ENCODE assay signal across 8 cellular contexts in the genomic region with DNA sequence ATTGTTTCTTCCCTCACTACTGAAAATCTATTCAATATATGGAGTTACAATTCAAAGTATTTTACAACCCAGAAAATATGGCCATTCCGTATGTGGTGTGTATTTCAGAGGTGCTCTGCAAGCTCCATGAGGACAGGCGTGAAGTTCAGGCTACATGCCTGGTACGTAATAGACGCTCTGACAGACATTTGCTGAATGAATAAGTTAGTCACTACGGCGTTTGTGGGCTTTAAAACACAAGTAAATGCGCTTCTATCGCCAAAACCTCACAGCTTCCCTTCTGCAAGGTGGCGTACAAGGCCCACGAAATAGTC. TPM values are rescaled to one million over a fixed set of nuclear protein-coding genes. Genes with fewer than 3 reads are reported as not detected.
DNase-seq lines count a peak whose midpoint lies in the region; ATAC-seq, FAIRE-seq and TF ChIP-seq lines count a peak whose summit lies in the region.

No MANE protein-coding gene starts in this region.

- peaks cover 39% of the 10 kb centered on the region for H4K20me1 ChIP-seq in PC-3 (ENCODE audit: low read length)
- H4K20me1 ChIP-seq in endothelial cell of umbilical vein (replicated peaks; ENCODE audit: control insufficient read depth, extremely low read depth, insufficient read depth, low read length) = peaks cover 9% of the 10 kb centered on the region

- CTCF ChIA-PET in CD4-positive, alpha-beta memory T cell (lab: Charles Lee; ENCODE audit: partially characterized antibody) = interaction anchor here (0.6 to 10.0 kb wide), 32 partner anchors 9 to 523 kb away, joined by 3 to 49 read pairs (median 4); a partner anchor contains a TSS
- CTCF ChIA-PET in PC-3 (lab: Charles Lee) (interaction anchor here (0.6 to 2.2 kb wide), 6 partner anchors 114 to 464 kb away, joined by 3 to 26 read pairs (median 4); a partner anchor contains a TSS), endothelial cell of umbilical vein (lab: Charles Lee) (interaction anchor here (0.7 to 5.8 kb wide), 20 partner anchors 9 to 630 kb away, joined by 3 to 70 read pairs (median 6); a partner anchor contains a TSS)

- H3K9me3 ChIP-seq in CD4-positive, alpha-beta memory T cell (ENCODE audit: control insufficient read depth in 1 of 2, low read length in 2 of 2) = no peaks in the 10 kb centered on the region
- H3K9me3 ChIP-seq in PC-3 (ENCODE audit: low read length) (no peaks in the 10 kb centered on the region), endothelial cell of umbilical vein (replicated peaks; ENCODE audit: control insufficient read depth, insufficient read depth, low read length) (no peaks in the 10 kb centered on the region)

- no peaks in the 10 kb centered on the region for H3K27me3 Mint-ChIP-seq in CD4-positive, alpha-beta memory T cell
- H3K27me3 Mint-ChIP-seq in osteocyte (ENCODE audit: unreplicated experiment) = no peaks in the 10 kb centered on the region

- H3K9ac ChIP-seq in PC-3 (ENCODE audit: low read length) (peak overlapping the region; percentile 66), endothelial cell of umbilical vein (replicated peaks; ENCODE audit: extremely low read depth, insufficient read depth, low read length) (peak overlapping the region; percentile 14)

- dilution Hi-C loops in endothelial cell of umbilical vein (cut with MboI; ENCODE audit: extremely low pct_ligation_motif_present, low sequenced_read_pairs) = no loop called here

- TF ChIP-seq POLR2A in endothelial cell of umbilical vein (IDR thresholded peaks at IDR 0.05; ENCODE audit: low read depth, low read length) = no peak

- no peak for FAIRE-seq in endothelial cell of umbilical vein (lab: Jason Lieb, UNC)

- H2AFZ ChIP-seq in PC-3 (ENCODE audit: low read length) (peak overlapping the region; percentile 71), endothelial cell of umbilical vein (ENCODE audit: low read depth, low read length) (peak overlapping the region; percentile 0)

- POLR2A ChIA-PET in CD4-positive, alpha-beta memory T cell (lab: Charles Lee; ENCODE audit: partially characterized antibody) = interaction anchor here (0.8 to 8.9 kb wide), 24 partner anchors 8 to 502 kb away, joined by 3 to 140 read pairs (median 21); a partner anchor contains a TSS
- POLR2A ChIA-PET in PC-3 (lab: Charles Lee; ENCODE audit: unreplicated experiment) (interaction anchor here (0.6 kb wide), 2 partner anchors 119 to 130 kb away, joined by 3 to 4 read pairs; a partner anchor contains a TSS), endothelial cell of umbilical vein (lab: Charles Lee) (interaction anchor here (1.1 to 1.5 kb wide), 2 partner anchors 126 to 416 kb away, joined by 4 to 5 read pairs; no protein-coding TSS in a partner anchor)

- peak overlapping the region; percentile 94 for H3K27ac ChIP-seq in CD4-positive, alpha-beta memory T cell (ENCODE audit: low read depth, low read length)
- H3K27ac ChIP-seq in PC-3 (ENCODE audit: low read length) = peak overlapping the region; percentile 78
- H3K27ac ChIP-seq in endothelial cell of umbilical vein (ENCODE audit: insufficient read depth, low read depth, low read length) = peak overlapping the region; percentile 2

- H3K36me3 Mint-ChIP-seq in CD4-positive, alpha-beta memory T cell = peaks cover 12 to 37% of the 10 kb centered on the region in 2 donors
- H3K36me3 Mint-ChIP-seq in osteocyte (ENCODE audit: unreplicated experiment) = peaks cover 25% of the 10 kb centered on the region

- no peaks in the 10 kb centered on the region for H3K27me3 ChIP-seq in CD4-positive, alpha-beta memory T cell (ENCODE audit: insufficient read depth, low read length)
- H3K27me3 ChIP-seq in PC-3 (ENCODE audit: low read length) = no peaks in the 10 kb centered on the region
- no peaks in the 10 kb centered on the region for H3K27me3 ChIP-seq in endothelial cell of umbilical vein (ENCODE audit: control insufficient read depth in 2 of 2, insufficient read depth in 2 of 2, low read length in 2 of 2)

- TF ChIP-seq CTCF in PC-3 (conservative IDR thresholded peaks at IDR 0.05; ENCODE audit: low read depth, low read length) (no peak), endothelial cell of umbilical vein (IDR thresholded peaks at IDR 0.05; ENCODE audit: extremely low read depth in 1 of 2, insufficient read depth in 1 of 2, low read depth in 1 of 2, low read length in 2 of 2) (no peak), osteocyte (IDR thresholded peaks at IDR 0.05) (no peak)

- no peak for ATAC-seq in PC-3
- no peak for ATAC-seq in GM19395 (IDR thresholded peaks at IDR 0.05; ENCODE audit: unreplicated experiment)
- no peak for ATAC-seq in HG03108 (IDR thresholded peaks at IDR 0.05; ENCODE audit: unreplicated experiment)
- ATAC-seq in GM21528 (IDR thresholded peaks at IDR 0.05; ENCODE audit: low FRiP score, unreplicated experiment) = no peak

- TSS peak; percentile 31 for BruUV-seq in PC-3 (replicated peaks; lab: Mats Ljungman, UMichigan)
- no TSS peak for BruUV-seq in endothelial cell of umbilical vein (replicated peaks; lab: Mats Ljungman, UMichigan)

- no peaks in the 10 kb centered on the region for H3K9me1 ChIP-seq in endothelial cell of umbilical vein (replicated peaks; ENCODE audit: control insufficient read depth, extremely low read depth, insufficient read depth, low read length)

- peaks cover 41% of the 10 kb centered on the region for H3K4me1 ChIP-seq in CD4-positive, alpha-beta memory T cell (ENCODE audit: insufficient read depth, low read length)
- H3K4me1 ChIP-seq in PC-3 (ENCODE audit: insufficient read depth, low read length) = peaks cover 33% of the 10 kb centered on the region
- peaks cover 26% of the 10 kb centered on the region for H3K4me1 ChIP-seq in endothelial cell of umbilical vein (ENCODE audit: control insufficient read depth, extremely low read depth, insufficient read depth, low read length)

- H3K9me2 ChIP-seq in PC-3 (replicated peaks; ENCODE audit: low read length) = no peaks in the 10 kb centered on the region

- H3K4me1 Mint-ChIP-seq in CD4-positive, alpha-beta memory T cell = peaks cover 32 to 44% (median 38%) of the 10 kb centered on the region in 4 donors
- H3K4me1 Mint-ChIP-seq in osteocyte (ENCODE audit: unreplicated experiment) = peaks cover 20% of the 10 kb centered on the region

- no peak for DNase-seq in CD4-positive, alpha-beta memory T cell
- DNase-seq in PC-3 (no peak), endothelial cell of umbilical vein (ENCODE audit: low read depth, low spot score) (no peak), osteocyte (ENCODE audit: extremely low spot score, unreplicated experiment) (no peak), NOMO-1 treated with DMSO at 0.1 percent for 48 hours (lab: John Stamatoyannopoulos, UW; ENCODE audit: unreplicated experiment) (no peak)

- H3K4me3 ChIP-seq in CD4-positive, alpha-beta memory T cell (ENCODE audit: low read length in 2 of 2) = peak overlapping the region; percentile 76 to 91
- peak overlapping the region; percentile 96 for H3K4me3 ChIP-seq in PC-3 (ENCODE audit: low read length)
- peak overlapping the region in 2 of 3 experiments; percentile 10 to 96 for H3K4me3 ChIP-seq in endothelial cell of umbilical vein (replicated peaks in 1 of 3; ENCODE audit: insufficient read depth in 1 of 3, low read depth in 1 of 3, low read length in 3 of 3)

- H3K4me3 Mint-ChIP-seq in CD4-positive, alpha-beta memory T cell = peak overlapping the region; percentile 93 to 99 (median 96)
- H3K4me3 Mint-ChIP-seq in osteocyte (ENCODE audit: unreplicated experiment) = peak overlapping the region; percentile 87

- H3K4me2 ChIP-seq in PC-3 (ENCODE audit: low read length) (peak overlapping the region; percentile 77), endothelial cell of umbilical vein (ENCODE audit: insufficient read depth, low read length) (peak overlapping the region; percentile 33)

- peak overlapping the region; percentile 95 to 100 (median 99) for H3K27ac Mint-ChIP-seq in CD4-positive, alpha-beta memory T cell
- H3K27ac Mint-ChIP-seq in osteocyte (ENCODE audit: unreplicated experiment) = peak overlapping the region; percentile 93

- H3K79me2 ChIP-seq in PC-3 (ENCODE audit: low read length) (peaks cover 43% of the 10 kb centered on the region), endothelial cell of umbilical vein (ENCODE audit: control insufficient read depth, insufficient read depth, low read length) (peaks cover 42% of the 10 kb centered on the region)

- H3F3A ChIP-seq in PC-3 (ENCODE audit: low read length, unreplicated experiment) = no peaks in the 10 kb centered on the region

- peaks cover 8% of the 10 kb centered on the region for H3K36me3 ChIP-seq in CD4-positive, alpha-beta memory T cell (ENCODE audit: insufficient read depth, low read length)
- H3K36me3 ChIP-seq in PC-3 (ENCODE audit: low read depth, low read length) (peaks cover 20% of the 10 kb centered on the region), endothelial cell of umbilical vein (ENCODE audit: control insufficient read depth in 2 of 2, extremely low read depth in 1 of 2, insufficient read depth in 2 of 2, low read length in 2 of 2) (peaks cover 6 to 8% of the 10 kb centered on the region in 2 experiments)

- H3K9me3 Mint-ChIP-seq in CD4-positive, alpha-beta memory T cell = peaks cover 0 to 2% (median 0%) of the 10 kb centered on the region in 8 donors
- H3K9me3 Mint-ChIP-seq in osteocyte (ENCODE audit: unreplicated experiment) = no peaks in the 10 kb centered on the region

- intact Hi-C loops in CD4-positive, alpha-beta memory T cell (cut with micrococcal nuclease) = loop anchor here (1.0 to 10.0 kb wide), 13 partner anchors 9 to 819 kb away; a partner anchor contains a TSS
- intact Hi-C loops in PC-3 (cut with micrococcal nuclease) = loop anchor here (1.0 to 10.0 kb wide), 12 partner anchors 43 to 523 kb away; a partner anchor contains a TSS
- intact Hi-C loops in endothelial cell of umbilical vein (cut with micrococcal nuclease) = loop anchor here (1.0 to 2.0 kb wide), 11 partner anchors 19 to 523 kb away; a partner anchor contains a TSS

TF ChIP-seq in endothelial cell of umbilical vein, 7 proteins besides CTCF, POLR2A, EP300 and RAD21 (continues in another document):
- no peak for TF ChIP-seq FOS (IDR thresholded peaks at IDR 0.05; ENCODE audit: borderline replicate concordance, insufficient read depth, low read length)
- TF ChIP-seq MYC (IDR thresholded peaks at IDR 0.05; ENCODE audit: low read depth, low read length) = no peak
- TF ChIP-seq GATA2 (IDR thresholded peaks at IDR 0.05; ENCODE audit: insufficient read depth, insufficient read length, low read depth, low read length) = no peak

RNA-seq across cellular contexts. Expression of a gene that starts 0.7 kb away (rescaled TPM):
- total RNA-seq in CD4-positive, alpha-beta memory T cell = 100 to 1,000 TPM; 108 to 119 TPM
- 10 to 100 TPM; 15.1 to 28.1 TPM for polyA plus RNA-seq in CD4-positive, alpha-beta memory T cell
- 84.7 and 85.5 TPM in 2 replicates for total RNA-seq in PC-3 (2014; rRNA removed)
- total RNA-seq in endothelial cell of umbilical vein = 20.0 and 21.2 TPM in 2 replicates
- polyA plus RNA-seq in endothelial cell of umbilical vein = 8.1 and 9.1 TPM in 2 replicates
- polyA plus RNA-seq in endothelial cell of umbilical vein (2011; cell fraction: cytosol; rRNA removed) = 11.8 and 13.5 TPM in 2 replicates
- 21.4 and 21.9 TPM in 2 replicates for polyA plus RNA-seq in endothelial cell of umbilical vein (2011; cell fraction: nucleus; rRNA removed)
- polyA plus RNA-seq in endothelial cell of umbilical vein (2012) = 13.0 and 21.9 TPM in 2 replicates
- 24.8 and 29.4 TPM in 2 replicates for polyA minus RNA-seq in endothelial cell of umbilical vein
- 11.0 TPM for polyA minus RNA-seq in endothelial cell of umbilical vein (2011; cell fraction: cytosol; rRNA and poly(A)+ RNA removed)
- 119 and 123 TPM in 2 replicates for polyA minus RNA-seq in endothelial cell of umbilical vein (2011; cell fraction: nucleus; rRNA and poly(A)+ RNA removed)
- 152 and 163 TPM in 2 replicates for total RNA-seq in osteocyte

Comparison
In these comparisons a context has a peak if more than half of its experiments do, and no peak if none do; other contexts are left out.
1. H3K27ac ChIP-seq: peak in every context shown above with its lines; median percentile 94 in CD4-positive, alpha-beta memory T cell; 78 in PC-3; 2 in endothelial cell of umbilical vein.